Comparison of ENCODE assay signal across 14 cellular contexts in the genomic region with DNA sequence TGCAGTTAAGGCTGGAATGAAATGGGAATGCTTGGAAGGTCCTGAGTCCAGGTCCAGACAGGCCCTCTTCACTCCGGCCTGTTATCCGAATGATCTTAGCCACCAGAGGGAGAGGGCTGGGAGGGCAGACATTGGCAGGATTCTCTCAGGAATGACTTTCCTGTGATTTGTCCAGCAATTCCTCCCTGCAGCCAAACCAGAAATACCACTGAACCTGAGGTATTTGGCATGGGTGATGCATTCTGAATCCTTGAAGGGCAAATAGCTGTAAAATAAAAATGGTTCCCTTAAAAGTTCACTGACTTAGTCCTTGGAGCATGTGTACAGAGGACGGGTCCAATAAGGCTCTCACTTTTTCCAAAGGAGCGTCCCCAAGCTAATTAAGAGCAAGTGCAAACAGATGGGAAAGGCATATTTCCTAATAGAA.
DNase-seq lines count a peak whose midpoint lies in the region; ATAC-seq and TF ChIP-seq lines count a peak whose summit lies in the region.
"Had no signal": no experiment of that assay in that cellular context is flagged by ENCODE, and none has a peak within 500 bp of the region (broad histone marks: within the 10 kb centered on the region; RNA-seq: fewer than 3 reads in every experiment).

No MANE protein-coding gene starts in this region.

- CTCF ChIA-PET in HCT116 (lab: Charles Lee), result interaction anchor here (1.0 to 1.1 kb wide), 2 partner anchors 88 to 90 kb away, joined by 3 to 4 read pairs; no protein-coding TSS in a partner anchor

- no peak overlapping the region for H3K18ac ChIP-seq in mesenchymal stem cell (ENCODE audit: low read depth in 1 of 2, low read length in 2 of 2)

- no peak for TF ChIP-seq RAD21 in HCT116 (IDR thresholded peaks at IDR 0.05; ENCODE audit: low read depth)

- H3K23ac ChIP-seq in mesenchymal stem cell (ENCODE audit: low read length in 2 of 2), result no peak overlapping the region

- no peaks in the 10 kb centered on the region for H4K20me1 ChIP-seq in HCT116 (ENCODE audit: insufficient read depth)

- H2AFZ ChIP-seq in HCT116 (ENCODE audit: low read depth, low read length, poor library complexity, severe bottlenecking) (no peak overlapping the region), mesenchymal stem cell (ENCODE audit: low read depth, low read length) (no peak overlapping the region)

- H3K27me3 ChIP-seq in HCT116 (ENCODE audit: insufficient read depth, low read length) (no peaks in the 10 kb centered on the region), mesenchymal stem cell (ENCODE audit: control insufficient read depth in 1 of 2, insufficient read depth in 1 of 2, low read length in 2 of 2) (peaks cover 0 to 15% of the 10 kb centered on the region in 2 experiments)

- H2BK12ac ChIP-seq in mesenchymal stem cell (ENCODE audit: low read length in 2 of 2), result no peak overlapping the region

- H3K4me3 Mint-ChIP-seq in chondrocyte (ENCODE audit: unreplicated experiment), result no peak overlapping the region
- H3K4me3 Mint-ChIP-seq: IgD-negative memory B cell; natural killer cell treated with Interleukin-12 subunit alpha and Interleukin-12 subunit beta and Interleukin-15 and Interleukin-18, amount 100 ng/mL, for 72 hours had no signal

- BruUV-seq in HCT116 (replicated peaks; lab: Mats Ljungman, UMichigan), result no TSS peak

- no peaks in the 10 kb centered on the region for H3K79me2 ChIP-seq in HCT116 (ENCODE audit: insufficient read depth, low read length)

- H3K4me2 ChIP-seq in HCT116 (ENCODE audit: low read length) (no peak overlapping the region), mesenchymal stem cell (ENCODE audit: low read length, poor library complexity, severe bottlenecking) (no peak overlapping the region)

- ATAC-seq in HCT116, result 0 out of 2 replicates have a peak, but pooled peaks have one; percentile 42
- ATAC-seq in GM18873 (IDR thresholded peaks at IDR 0.05; ENCODE audit: low FRiP score, unreplicated experiment), result no peak
- ATAC-seq: activated CD4-positive, CD25-positive, alpha-beta regulatory T cell treated with anti-CD3 and anti-CD28 coated beads, Interleukin-2, amount 50 U/mL, for 24 hours; natural killer cell treated with Interleukin-12 subunit alpha and Interleukin-12 subunit beta and Interleukin-15 and Interleukin-18, amount 100 ng/mL, for 72 hours had no signal

- H3K27ac ChIP-seq in HCT116 (ENCODE audit: low read depth, low read length) (no peak overlapping the region), mesenchymal stem cell (ENCODE audit: low read length, poor library complexity, severe bottlenecking) (no peak overlapping the region)

- H3K9me3 ChIP-seq in HCT116 (ENCODE audit: control insufficient read depth in 1 of 2, insufficient read depth in 1 of 2, low read depth in 1 of 2, low read length in 2 of 2) (peaks cover 16 to 19% of the 10 kb centered on the region in 2 experiments; a peak in 3 of 4 replicates), mesenchymal stem cell (ENCODE audit: control insufficient read depth, low read length) (peaks cover 31% of the 10 kb centered on the region)

- H3K9me2 ChIP-seq in HCT116 (ENCODE audit: insufficient read depth), result no peaks in the 10 kb centered on the region

- peak; percentile 45 for DNase-seq in ACHN
- no peak for DNase-seq in HCT116 (ENCODE audit: low read depth, low spot score)
- DNase-seq in chondrocyte (ENCODE audit: low spot score), result no peak
- DNase-seq in mesenchymal stem cell, result no peak
- no peak for DNase-seq in hepatic stellate cell (ENCODE audit: low spot score)
- DNase-seq in mucosa of gallbladder (ENCODE audit: low spot score), result no peak
- DNase-seq in NCI-H345 (lab: John Stamatoyannopoulos, UW), result no peak
- DNase-seq: activated T-cell treated with anti-CD3 and anti-CD28 coated beads for 4 hours; NCI-H187; stimulated activated CD4-positive, alpha-beta T cell treated with anti-CD3 and anti-CD28 coated beads, Interleukin-12 subunit alpha, Interleukin-12 subunit beta, amount 100 ng/mL, for 4 hours had no signal

- H2BK15ac ChIP-seq in mesenchymal stem cell (ENCODE audit: low read depth, poor library complexity, severe bottlenecking), result no peak overlapping the region

- intact Hi-C loops in HCT116 (cut with micrococcal nuclease), result no loop called here

- H4K8ac ChIP-seq in mesenchymal stem cell (ENCODE audit: low read length), result no peak overlapping the region

- H4K91ac ChIP-seq in mesenchymal stem cell (ENCODE audit: low read length), result no peak overlapping the region

- in situ Hi-C loops in ACHN (cut with HindIII; ENCODE audit: low pct_ligation_motif_present, low pct_unique_long_range_greater_than_20kb, low sequenced_read_pairs), result no loop called here

- peak overlapping the region; percentile 84 for H3K27ac Mint-ChIP-seq in chondrocyte (ENCODE audit: unreplicated experiment)
- H3K27ac Mint-ChIP-seq: natural killer cell treated with Interleukin-12 subunit alpha and Interleukin-12 subunit beta and Interleukin-15 and Interleukin-18, amount 100 ng/mL, for 72 hours had no signal

- H3K36me3 Mint-ChIP-seq in chondrocyte (ENCODE audit: low read depth), result peaks cover 14% of the 10 kb centered on the region
- H3K36me3 Mint-ChIP-seq: IgD-negative memory B cell had no signal

- no peak overlapping the region for H2AK5ac ChIP-seq in mesenchymal stem cell (ENCODE audit: low read length, severe bottlenecking)

- RAD21 ChIA-PET in HCT116 (lab: Charles Lee; ENCODE audit: low non-redundant PET in 1 of 2, low total read pairs in 2 of 2, uncharacterized antibody in 2 of 2, unreplicated experiment in 2 of 2), result no interaction called here

- TF ChIP-seq POLR2A in HCT116 (IDR thresholded peaks at IDR 0.05; ENCODE audit: borderline replicate concordance, extremely low read depth, insufficient read depth, insufficient read length), result no peak

- peaks cover 44% of the 10 kb centered on the region for H3K4me1 Mint-ChIP-seq in chondrocyte (ENCODE audit: low read depth)

- H3K9ac ChIP-seq in HCT116 (ENCODE audit: low read length) (no peak overlapping the region), mesenchymal stem cell (ENCODE audit: low read length) (peak overlapping the region; percentile 73)

- H3K4ac ChIP-seq in mesenchymal stem cell (ENCODE audit: low read depth in 1 of 2, low read length in 2 of 2), result no peak overlapping the region

- H2BK120ac ChIP-seq in mesenchymal stem cell (ENCODE audit: low read depth, low read length), result no peak overlapping the region

- TF ChIP-seq CTCF in HCT116 (IDR thresholded peaks at IDR 0.05 in 2 of 3, conservative IDR thresholded peaks at IDR 0.05 in 1 of 3; ENCODE audit: borderline replicate concordance in 1 of 3, insufficient read depth in 1 of 3, low read depth in 2 of 3, low read length in 2 of 3) (no peak), chondrocyte (IDR thresholded peaks at IDR 0.05) (peak; percentile 57)

- WGBS in mesenchymal stem cell, result 78% methylated on average over 4 of the region's 4 CpGs

- POLR2A ChIA-PET in HCT116 (lab: Charles Lee), result no interaction called here

- H2BK5ac ChIP-seq in mesenchymal stem cell (ENCODE audit: low read depth, low read length, poor library complexity, severe bottlenecking), result no peak overlapping the region

- H3K27me3 Mint-ChIP-seq in chondrocyte (ENCODE audit: low read depth), result no peaks in the 10 kb centered on the region

- H3K36me3 ChIP-seq in HCT116 (ENCODE audit: control insufficient read depth in 1 of 2, insufficient read depth in 2 of 2, low read length in 2 of 2) (no peaks in the 10 kb centered on the region), mesenchymal stem cell (ENCODE audit: control insufficient read depth in 1 of 2, insufficient read depth in 2 of 2, low read depth in 1 of 2, low read length in 2 of 2) (no peaks in the 10 kb centered on the region)

- peaks cover 31% of the 10 kb centered on the region for H3K9me3 Mint-ChIP-seq in chondrocyte (ENCODE audit: low read depth)

- H3K14ac ChIP-seq in mesenchymal stem cell (ENCODE audit: low read length in 2 of 2), result no peak overlapping the region

- H3K4me3 ChIP-seq in HCT116 (replicated peaks in 1 of 2; ENCODE audit: low read depth in 1 of 2, low read length in 2 of 2) (no peak overlapping the region), mesenchymal stem cell (ENCODE audit: insufficient read depth in 1 of 2, low read depth in 1 of 2, low read length in 2 of 2) (peak overlapping the region in 1 of 2 experiments; percentile 54)

- no peaks in the 10 kb centered on the region for H3K4me1 ChIP-seq in HCT116 (ENCODE audit: control insufficient read depth in 1 of 2, insufficient read depth in 2 of 2, low read length in 2 of 2)
- no peaks in the 10 kb centered on the region for H3K4me1 ChIP-seq in mesenchymal stem cell (ENCODE audit: control insufficient read depth, insufficient read depth, low read depth, low read length)

- no peaks in the 10 kb centered on the region for H3K79me1 ChIP-seq in mesenchymal stem cell (replicated peaks; ENCODE audit: low read length, poor library complexity, severe bottlenecking)

TF ChIP-seq in HCT116, 20 proteins besides CTCF, POLR2A, EP300 and RAD21 (continues in another document):
- no peak for TF ChIP-seq ZNF274 (IDR thresholded peaks at IDR 0.05; ENCODE audit: low read depth, low read length)
- TF ChIP-seq EZH2 (IDR thresholded peaks at IDR 0.05), result no peak
- TF ChIP-seq CBX3 (IDR thresholded peaks at IDR 0.05; ENCODE audit: low read depth), result no peak
- TF ChIP-seq ZFX (IDR thresholded peaks at IDR 0.05), result no peak
- TF ChIP-seq ELF1 (IDR thresholded peaks at IDR 0.05; ENCODE audit: borderline replicate concordance, low read depth), result no peak
- no peak for TF ChIP-seq POLR2AphosphoS5 (IDR thresholded peaks at IDR 0.05; ENCODE audit: low read depth, low read length)
- no peak for TF ChIP-seq SP1 (IDR thresholded peaks at IDR 0.05; ENCODE audit: low read depth)
- TF ChIP-seq YY1 (IDR thresholded peaks at IDR 0.05; ENCODE audit: extremely low read depth, insufficient replicate concordance, low read depth, low read length), result no peak
- TF ChIP-seq EZH2phosphoT487 (IDR thresholded peaks at IDR 0.05; ENCODE audit: borderline replicate concordance), result no peak
- TF ChIP-seq JUND (IDR thresholded peaks at IDR 0.05), result no peak
- TF ChIP-seq SRF (IDR thresholded peaks at IDR 0.05; ENCODE audit: low read depth), result no peak
- no peak for TF ChIP-seq TCF7L2 (IDR thresholded peaks at IDR 0.05; ENCODE audit: borderline replicate concordance, extremely low read depth, insufficient read depth, insufficient read length)
- TF ChIP-seq CEBPB (IDR thresholded peaks at IDR 0.05; ENCODE audit: low read depth), result no peak
- no peak for TF ChIP-seq FOSL1 (IDR thresholded peaks at IDR 0.05; ENCODE audit: low read depth)
